16 cellular contexts compared by ENCODE assay signal in the genomic region with DNA sequence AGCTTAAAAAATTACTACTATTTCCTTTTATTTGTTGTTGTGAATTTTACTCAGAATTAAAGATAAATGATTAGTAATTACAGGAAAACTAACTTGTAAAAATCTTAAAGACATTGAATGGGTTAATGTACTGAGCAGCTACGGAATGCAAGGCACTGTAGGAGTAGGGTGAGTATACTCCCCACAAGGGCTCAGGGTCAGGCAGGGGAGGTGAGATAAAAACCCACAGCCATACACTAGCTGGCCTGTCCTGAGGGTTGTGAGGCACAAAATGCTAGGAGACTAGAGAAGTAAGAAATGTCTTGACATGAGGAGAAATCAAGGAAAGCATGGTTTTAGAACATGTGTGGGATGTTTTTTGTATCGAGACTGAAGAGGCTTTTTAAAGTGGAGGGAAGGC. TPM values are rescaled to one million over a fixed set of nuclear protein-coding genes. Genes with fewer than 3 reads are reported as not detected.
DNase-seq lines count a peak whose midpoint lies in the region; ATAC-seq and TF ChIP-seq lines count a peak whose summit lies in the region.
"Had no signal": no experiment of that assay in that cellular context is flagged by ENCODE, and none has a peak within 500 bp of the region (broad histone marks: within the 10 kb centered on the region; RNA-seq: fewer than 3 reads in every experiment).

No MANE protein-coding gene starts in this region.

- no peak for TF ChIP-seq CTCF in HFFc6 (IDR thresholded peaks at IDR 0.05)
- no peak for TF ChIP-seq CTCF in fibroblast of pulmonary artery (IDR thresholded peaks at IDR 0.05; ENCODE audit: low read length, missing control alignments)

- H3K4me1 ChIP-seq in right cardiac atrium (ENCODE audit: control insufficient read depth, insufficient read depth, low read length): no peaks in the 10 kb centered on the region

- H3K27me3 Mint-ChIP-seq in HFFc6 (ENCODE audit: insufficient read depth): peaks cover 3% of the 10 kb centered on the region

- no peak overlapping the region for H3K27ac ChIP-seq in right cardiac atrium (ENCODE audit: low read length)

- H3K27ac Mint-ChIP-seq in HFFc6: no peak overlapping the region

- H3K4me3 Mint-ChIP-seq in HFFc6: no peak overlapping the region
- H3K4me3 Mint-ChIP-seq: CD14-positive monocyte had no signal

- DNase-seq in HFFc6 (peak; percentile 55), amniotic epithelial cell (ENCODE audit: low read depth) (peak; percentile 83), fibroblast of pulmonary artery (ENCODE audit: low read depth) (peak; percentile 18), NOMO-1 treated with DMSO at 0.1 percent for 48 hours (lab: John Stamatoyannopoulos, UW; ENCODE audit: unreplicated experiment) (no peak), right cardiac atrium (no peak), GM03348 (ENCODE audit: low spot score) (no peak), NCI-H1930 (lab: John Stamatoyannopoulos, UW) (no peak)
- DNase-seq: DND-41, GF-D8, NCI-H1417 treated with DMSO at 0.1 percent for 48 hours, NCI-H187 treated with DMSO at 0.1 percent for 48 hours, NCI-H345, NCI-H524 treated with DMSO at 0.1 percent for 48 hours had no signal

- H3K9me3 ChIP-seq in right cardiac atrium (ENCODE audit: control insufficient read depth, low read length): no peaks in the 10 kb centered on the region

- H3K4me1 Mint-ChIP-seq in HFFc6 (ENCODE audit: low read depth): peaks cover 16% of the 10 kb centered on the region

- H3K9me3 Mint-ChIP-seq in HFFc6: no peaks in the 10 kb centered on the region

- 57% methylated on average over 2 of the region's 2 CpGs for WGBS in right cardiac atrium

- no peak for ATAC-seq in right cardiac atrium
- ATAC-seq: GM12878, Panc1 had no signal

- no peaks in the 10 kb centered on the region for H3K27me3 ChIP-seq in right cardiac atrium (ENCODE audit: control insufficient read depth, insufficient read depth)

- H3K4me3 ChIP-seq in fibroblast of pulmonary artery (replicated peaks; ENCODE audit: low read depth, low read length) (no peak overlapping the region), right cardiac atrium (ENCODE audit: low read length) (no peak overlapping the region)
- H3K4me3 ChIP-seq: GM12878 had no signal

- peaks cover 14% of the 10 kb centered on the region for H3K36me3 Mint-ChIP-seq in HFFc6 (ENCODE audit: low read depth)

- intact Hi-C loops in right cardiac atrium (cut with DNase I): no loop called here

RNA-seq across cellular contexts. Expression of a gene that starts 13.4 kb away (rescaled TPM):
- 1 to 10 TPM; 1.7 to 2.1 (median 1.9) TPM for total RNA-seq in HFFc6 (2021; fragmentation: NEBNext Ultra II Directional; extraction: Animal tissue kit (Norgen Biotek cat#: 25700))
- 10 to 100 TPM; 10.0 to 12.5 (median 10.5) TPM for total RNA-seq in right cardiac atrium
- 5.7 TPM for polyA plus RNA-seq in right cardiac atrium

RNA-seq across cellular contexts. Expression of a gene that starts 43.5 kb away (rescaled TPM):
- 10 to 100 TPM; 19.7 to 23.0 (median 20.5) TPM for total RNA-seq in HFFc6 (2021; fragmentation: NEBNext Ultra II Directional; extraction: Animal tissue kit (Norgen Biotek cat#: 25700))
- total RNA-seq in right cardiac atrium: 10 to 100 TPM; 11.9 to 14.7 (median 14.6) TPM
- polyA plus RNA-seq in right cardiac atrium: 7.6 TPM

Comparison
In these comparisons a context has a peak if more than half of its experiments do, and no peak if none do; other contexts are left out.
1. DNase-seq: peak in HFFc6 (single experiment), amniotic epithelial cell (single experiment) and fibroblast of pulmonary artery (single experiment); none in NOMO-1 treated with DMSO at 0.1 percent for 48 hours (single experiment), right cardiac atrium (0 of 3), GM03348 (single experiment) and NCI-H1930 (0 of 2).